Comparison of ENCODE assay signal across 1 cellular context in genomic region chr3:49873623-49874022, GRCh38.
TF ChIP-seq lines count a peak whose summit lies in the region.

No MANE protein-coding gene starts in this region.

TF ChIP-seq in HepG2, 621 proteins besides CTCF, POLR2A, EP300 and RAD21 (continued from another document and continues in another):
- TF ChIP-seq, protein P1, sequence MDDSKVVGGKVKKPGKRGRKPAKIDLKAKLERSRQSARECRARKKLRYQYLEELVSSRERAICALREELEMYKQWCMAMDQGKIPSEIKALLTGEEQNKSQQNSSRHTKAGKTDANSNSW (CRISPR knock-in tag; IDR thresholded peaks at IDR 0.05; ENCODE audit: borderline replicate concordance), result no peak
- no peak for TF ChIP-seq SOX6 (IDR thresholded peaks at IDR 0.05)
- peak; percentile 58 for TF ChIP-seq SOX6 (CRISPR knock-in tag; IDR thresholded peaks at IDR 0.05)
- peak; percentile 74; the same call in 1 of the 2 replicates for TF ChIP-seq ZNF331 (CRISPR knock-in tag; IDR thresholded peaks at IDR 0.05)
- TF ChIP-seq TSC22D2 (CRISPR knock-in tag; IDR thresholded peaks at IDR 0.05; ENCODE audit: borderline replicate concordance), result no peak
- no peak for TF ChIP-seq JUND (CRISPR knock-in tag; IDR thresholded peaks at IDR 0.05)
- TF ChIP-seq JDP2 (CRISPR knock-in tag; IDR thresholded peaks at IDR 0.05; ENCODE audit: borderline replicate concordance), result no peak
- TF ChIP-seq ZNF577 (CRISPR knock-in tag; IDR thresholded peaks at IDR 0.05; ENCODE audit: borderline replicate concordance, low read depth), result no peak
- no peak for TF ChIP-seq ZNF816 (CRISPR knock-in tag; IDR thresholded peaks at IDR 0.05; ENCODE audit: borderline replicate concordance)
- TF ChIP-seq KLF9 (CRISPR knock-in tag; IDR thresholded peaks at IDR 0.05; ENCODE audit: low read depth), result no peak
- no peak for TF ChIP-seq ZNF780A (CRISPR knock-in tag; IDR thresholded peaks at IDR 0.05)
- TF ChIP-seq ZNF660 (CRISPR knock-in tag; IDR thresholded peaks at IDR 0.05; ENCODE audit: borderline replicate concordance, low read depth), result no peak
- no peak for TF ChIP-seq HHEX (CRISPR knock-in tag; IDR thresholded peaks at IDR 0.05)
- TF ChIP-seq KDM2A (CRISPR knock-in tag; IDR thresholded peaks at IDR 0.05; ENCODE audit: borderline replicate concordance, low read depth), result no peak; the same call in 1 of the 2 replicates
- no peak for TF ChIP-seq POLR2AphosphoS5 (IDR thresholded peaks at IDR 0.05; ENCODE audit: low read depth, low read length)
- no peak for TF ChIP-seq ZNF777 (CRISPR knock-in tag; IDR thresholded peaks at IDR 0.05)
- peak; percentile 48; the same call in 1 of the 2 replicates for TF ChIP-seq ZBTB26 (CRISPR knock-in tag; IDR thresholded peaks at IDR 0.05; ENCODE audit: borderline replicate concordance)
- TF ChIP-seq RAD51 (IDR thresholded peaks at IDR 0.05; ENCODE audit: borderline replicate concordance), result no peak
- no peak for TF ChIP-seq TOPORS (CRISPR knock-in tag; IDR thresholded peaks at IDR 0.05)
- TF ChIP-seq CBX1 (IDR thresholded peaks at IDR 0.05; ENCODE audit: low read depth), result no peak
- TF ChIP-seq ZBTB8A (CRISPR knock-in tag; IDR thresholded peaks at IDR 0.05; ENCODE audit: borderline replicate concordance, low read depth), result no peak
- TF ChIP-seq ZNF160 (CRISPR knock-in tag; IDR thresholded peaks at IDR 0.05), result no peak
- no peak for TF ChIP-seq EEA1 (CRISPR knock-in tag; IDR thresholded peaks at IDR 0.05; ENCODE audit: borderline replicate concordance)
- TF ChIP-seq ZKSCAN5 (CRISPR knock-in tag; IDR thresholded peaks at IDR 0.05), result no peak
- TF ChIP-seq, protein P2, sequence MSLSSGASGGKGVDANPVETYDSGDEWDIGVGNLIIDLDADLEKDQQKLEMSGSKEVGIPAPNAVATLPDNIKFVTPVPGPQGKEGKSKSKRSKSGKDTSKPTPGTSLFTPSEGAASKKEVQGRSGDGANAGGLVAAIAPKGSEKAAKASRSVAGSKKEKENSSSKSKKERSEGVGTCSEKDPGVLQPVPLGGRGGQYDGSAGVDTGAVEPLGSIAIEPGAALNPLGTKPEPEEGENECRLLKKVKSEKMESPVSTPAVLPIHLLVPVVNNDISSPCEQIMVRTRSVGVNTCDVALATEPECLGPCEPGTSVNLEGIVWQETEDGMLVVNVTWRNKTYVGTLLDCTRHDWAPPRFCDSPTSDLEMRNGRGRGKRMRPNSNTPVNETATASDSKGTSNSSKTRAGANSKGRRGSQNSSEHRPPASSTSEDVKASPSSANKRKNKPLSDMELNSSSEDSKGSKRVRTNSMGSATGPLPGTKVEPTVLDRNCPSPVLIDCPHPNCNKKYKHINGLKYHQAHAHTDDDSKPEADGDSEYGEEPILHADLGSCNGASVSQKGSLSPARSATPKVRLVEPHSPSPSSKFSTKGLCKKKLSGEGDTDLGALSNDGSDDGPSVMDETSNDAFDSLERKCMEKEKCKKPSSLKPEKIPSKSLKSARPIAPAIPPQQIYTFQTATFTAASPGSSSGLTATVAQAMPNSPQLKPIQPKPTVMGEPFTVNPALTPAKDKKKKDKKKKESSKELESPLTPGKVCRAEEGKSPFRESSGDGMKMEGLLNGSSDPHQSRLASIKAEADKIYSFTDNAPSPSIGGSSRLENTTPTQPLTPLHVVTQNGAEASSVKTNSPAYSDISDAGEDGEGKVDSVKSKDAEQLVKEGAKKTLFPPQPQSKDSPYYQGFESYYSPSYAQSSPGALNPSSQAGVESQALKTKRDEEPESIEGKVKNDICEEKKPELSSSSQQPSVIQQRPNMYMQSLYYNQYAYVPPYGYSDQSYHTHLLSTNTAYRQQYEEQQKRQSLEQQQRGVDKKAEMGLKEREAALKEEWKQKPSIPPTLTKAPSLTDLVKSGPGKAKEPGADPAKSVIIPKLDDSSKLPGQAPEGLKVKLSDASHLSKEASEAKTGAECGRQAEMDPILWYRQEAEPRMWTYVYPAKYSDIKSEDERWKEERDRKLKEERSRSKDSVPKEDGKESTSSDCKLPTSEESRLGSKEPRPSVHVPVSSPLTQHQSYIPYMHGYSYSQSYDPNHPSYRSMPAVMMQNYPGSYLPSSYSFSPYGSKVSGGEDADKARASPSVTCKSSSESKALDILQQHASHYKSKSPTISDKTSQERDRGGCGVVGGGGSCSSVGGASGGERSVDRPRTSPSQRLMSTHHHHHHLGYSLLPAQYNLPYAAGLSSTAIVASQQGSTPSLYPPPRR (CRISPR knock-in tag; IDR thresholded peaks at IDR 0.05; ENCODE audit: borderline replicate concordance), result no peak
- TF ChIP-seq STAG1 (CRISPR knock-in tag; IDR thresholded peaks at IDR 0.05), result no peak
- TF ChIP-seq ZFP1 (CRISPR knock-in tag; IDR thresholded peaks at IDR 0.05), result no peak
- no peak for TF ChIP-seq ZNF101 (CRISPR knock-in tag; IDR thresholded peaks at IDR 0.05; ENCODE audit: borderline replicate concordance, low read depth)
- TF ChIP-seq ZNF367 (CRISPR knock-in tag; IDR thresholded peaks at IDR 0.05; ENCODE audit: borderline replicate concordance), result no peak
- no peak for TF ChIP-seq ZNF232 (CRISPR knock-in tag; IDR thresholded peaks at IDR 0.05; ENCODE audit: borderline replicate concordance)
- TF ChIP-seq LBX2 (CRISPR knock-in tag; IDR thresholded peaks at IDR 0.05; ENCODE audit: borderline replicate concordance), result no peak
- no peak for TF ChIP-seq SP4 (CRISPR knock-in tag; IDR thresholded peaks at IDR 0.05)
- peak; percentile 79 for TF ChIP-seq DMAP1 (CRISPR knock-in tag; IDR thresholded peaks at IDR 0.05)
- TF ChIP-seq BHLHE40 (IDR thresholded peaks at IDR 0.05; ENCODE audit: low read length), result no peak
- TF ChIP-seq PCBP1 (IDR thresholded peaks at IDR 0.05; ENCODE audit: borderline replicate concordance, low read depth, low read length), result no peak
- TF ChIP-seq, protein P3, sequence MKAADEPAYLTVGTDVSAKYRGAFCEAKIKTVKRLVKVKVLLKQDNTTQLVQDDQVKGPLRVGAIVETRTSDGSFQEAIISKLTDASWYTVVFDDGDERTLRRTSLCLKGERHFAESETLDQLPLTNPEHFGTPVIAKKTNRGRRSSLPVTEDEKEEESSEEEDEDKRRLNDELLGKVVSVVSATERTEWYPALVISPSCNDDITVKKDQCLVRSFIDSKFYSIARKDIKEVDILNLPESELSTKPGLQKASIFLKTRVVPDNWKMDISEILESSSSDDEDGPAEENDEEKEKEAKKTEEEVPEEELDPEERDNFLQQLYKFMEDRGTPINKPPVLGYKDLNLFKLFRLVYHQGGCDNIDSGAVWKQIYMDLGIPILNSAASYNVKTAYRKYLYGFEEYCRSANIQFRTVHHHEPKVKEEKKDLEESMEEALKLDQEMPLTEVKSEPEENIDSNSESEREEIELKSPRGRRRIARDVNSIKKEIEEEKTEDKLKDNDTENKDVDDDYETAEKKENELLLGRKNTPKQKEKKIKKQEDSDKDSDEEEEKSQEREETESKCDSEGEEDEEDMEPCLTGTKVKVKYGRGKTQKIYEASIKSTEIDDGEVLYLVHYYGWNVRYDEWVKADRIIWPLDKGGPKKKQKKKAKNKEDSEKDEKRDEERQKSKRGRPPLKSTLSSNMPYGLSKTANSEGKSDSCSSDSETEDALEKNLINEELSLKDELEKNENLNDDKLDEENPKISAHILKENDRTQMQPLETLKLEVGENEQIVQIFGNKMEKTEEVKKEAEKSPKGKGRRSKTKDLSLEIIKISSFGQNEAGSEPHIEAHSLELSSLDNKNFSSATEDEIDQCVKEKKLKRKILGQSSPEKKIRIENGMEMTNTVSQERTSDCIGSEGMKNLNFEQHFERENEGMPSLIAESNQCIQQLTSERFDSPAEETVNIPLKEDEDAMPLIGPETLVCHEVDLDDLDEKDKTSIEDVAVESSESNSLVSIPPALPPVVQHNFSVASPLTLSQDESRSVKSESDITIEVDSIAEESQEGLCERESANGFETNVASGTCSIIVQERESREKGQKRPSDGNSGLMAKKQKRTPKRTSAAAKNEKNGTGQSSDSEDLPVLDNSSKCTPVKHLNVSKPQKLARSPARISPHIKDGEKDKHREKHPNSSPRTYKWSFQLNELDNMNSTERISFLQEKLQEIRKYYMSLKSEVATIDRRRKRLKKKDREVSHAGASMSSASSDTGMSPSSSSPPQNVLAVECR (CRISPR knock-in tag; IDR thresholded peaks at IDR 0.05; ENCODE audit: borderline replicate concordance), result peak; percentile 65; the same call in 1 of the 2 replicates
- TF ChIP-seq SP5 (CRISPR knock-in tag; IDR thresholded peaks at IDR 0.05; ENCODE audit: borderline replicate concordance, low read depth), result no peak
- no peak for TF ChIP-seq ZNF746 (CRISPR knock-in tag; IDR thresholded peaks at IDR 0.05)
- TF ChIP-seq, protein P4, sequence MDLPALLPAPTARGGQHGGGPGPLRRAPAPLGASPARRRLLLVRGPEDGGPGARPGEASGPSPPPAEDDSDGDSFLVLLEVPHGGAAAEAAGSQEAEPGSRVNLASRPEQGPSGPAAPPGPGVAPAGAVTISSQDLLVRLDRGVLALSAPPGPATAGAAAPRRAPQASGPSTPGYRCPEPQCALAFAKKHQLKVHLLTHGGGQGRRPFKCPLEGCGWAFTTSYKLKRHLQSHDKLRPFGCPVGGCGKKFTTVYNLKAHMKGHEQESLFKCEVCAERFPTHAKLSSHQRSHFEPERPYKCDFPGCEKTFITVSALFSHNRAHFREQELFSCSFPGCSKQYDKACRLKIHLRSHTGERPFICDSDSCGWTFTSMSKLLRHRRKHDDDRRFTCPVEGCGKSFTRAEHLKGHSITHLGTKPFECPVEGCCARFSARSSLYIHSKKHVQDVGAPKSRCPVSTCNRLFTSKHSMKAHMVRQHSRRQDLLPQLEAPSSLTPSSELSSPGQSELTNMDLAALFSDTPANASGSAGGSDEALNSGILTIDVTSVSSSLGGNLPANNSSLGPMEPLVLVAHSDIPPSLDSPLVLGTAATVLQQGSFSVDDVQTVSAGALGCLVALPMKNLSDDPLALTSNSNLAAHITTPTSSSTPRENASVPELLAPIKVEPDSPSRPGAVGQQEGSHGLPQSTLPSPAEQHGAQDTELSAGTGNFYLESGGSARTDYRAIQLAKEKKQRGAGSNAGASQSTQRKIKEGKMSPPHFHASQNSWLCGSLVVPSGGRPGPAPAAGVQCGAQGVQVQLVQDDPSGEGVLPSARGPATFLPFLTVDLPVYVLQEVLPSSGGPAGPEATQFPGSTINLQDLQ (CRISPR knock-in tag; IDR thresholded peaks at IDR 0.05), result no peak
- no peak for TF ChIP-seq RBAK (CRISPR knock-in tag; IDR thresholded peaks at IDR 0.05)
- no peak for TF ChIP-seq ESRRA (CRISPR knock-in tag; IDR thresholded peaks at IDR 0.05; ENCODE audit: low read depth)
- no peak for TF ChIP-seq NFIB (CRISPR knock-in tag; IDR thresholded peaks at IDR 0.05; ENCODE audit: borderline replicate concordance)
- no peak for TF ChIP-seq ZFP37 (CRISPR knock-in tag; IDR thresholded peaks at IDR 0.05; ENCODE audit: borderline replicate concordance)
- TF ChIP-seq NR2C2 (CRISPR knock-in tag; IDR thresholded peaks at IDR 0.05; ENCODE audit: borderline replicate concordance), result no peak
- no peak for TF ChIP-seq NR2F2 (IDR thresholded peaks at IDR 0.05; ENCODE audit: borderline replicate concordance, low read depth)
- TF ChIP-seq, protein P5, sequence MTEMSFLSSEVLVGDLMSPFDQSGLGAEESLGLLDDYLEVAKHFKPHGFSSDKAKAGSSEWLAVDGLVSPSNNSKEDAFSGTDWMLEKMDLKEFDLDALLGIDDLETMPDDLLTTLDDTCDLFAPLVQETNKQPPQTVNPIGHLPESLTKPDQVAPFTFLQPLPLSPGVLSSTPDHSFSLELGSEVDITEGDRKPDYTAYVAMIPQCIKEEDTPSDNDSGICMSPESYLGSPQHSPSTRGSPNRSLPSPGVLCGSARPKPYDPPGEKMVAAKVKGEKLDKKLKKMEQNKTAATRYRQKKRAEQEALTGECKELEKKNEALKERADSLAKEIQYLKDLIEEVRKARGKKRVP (CRISPR knock-in tag; IDR thresholded peaks at IDR 0.05), result no peak
- no peak for TF ChIP-seq ZNF326 (CRISPR knock-in tag; IDR thresholded peaks at IDR 0.05; ENCODE audit: borderline replicate concordance)
- no peak for TF ChIP-seq POLR2G (IDR thresholded peaks at IDR 0.05; ENCODE audit: low read depth, low read length)
- TF ChIP-seq ZNF383 (CRISPR knock-in tag; IDR thresholded peaks at IDR 0.05; ENCODE audit: borderline replicate concordance), result no peak
- TF ChIP-seq ZFP36L2 (CRISPR knock-in tag; IDR thresholded peaks at IDR 0.05), result no peak
- no peak for TF ChIP-seq NBN (conservative IDR thresholded peaks at IDR 0.05)
- no peak for TF ChIP-seq MEIS1 (CRISPR knock-in tag; IDR thresholded peaks at IDR 0.05; ENCODE audit: borderline replicate concordance)
- TF ChIP-seq ZNF644 (CRISPR knock-in tag; IDR thresholded peaks at IDR 0.05; ENCODE audit: low read depth), result peak; percentile 64; the same call in 1 of the 2 replicates
- no peak for TF ChIP-seq TBP (CRISPR knock-in tag; IDR thresholded peaks at IDR 0.05)
- TF ChIP-seq ZNF879 (CRISPR knock-in tag; IDR thresholded peaks at IDR 0.05), result no peak
- TF ChIP-seq ZSCAN30 (CRISPR knock-in tag; IDR thresholded peaks at IDR 0.05), result no peak
- no peak for TF ChIP-seq GMEB2 (CRISPR knock-in tag; IDR thresholded peaks at IDR 0.05; ENCODE audit: low read depth)
